Comparison of ENCODE assay signal across 1 cellular context in the genomic region with DNA sequence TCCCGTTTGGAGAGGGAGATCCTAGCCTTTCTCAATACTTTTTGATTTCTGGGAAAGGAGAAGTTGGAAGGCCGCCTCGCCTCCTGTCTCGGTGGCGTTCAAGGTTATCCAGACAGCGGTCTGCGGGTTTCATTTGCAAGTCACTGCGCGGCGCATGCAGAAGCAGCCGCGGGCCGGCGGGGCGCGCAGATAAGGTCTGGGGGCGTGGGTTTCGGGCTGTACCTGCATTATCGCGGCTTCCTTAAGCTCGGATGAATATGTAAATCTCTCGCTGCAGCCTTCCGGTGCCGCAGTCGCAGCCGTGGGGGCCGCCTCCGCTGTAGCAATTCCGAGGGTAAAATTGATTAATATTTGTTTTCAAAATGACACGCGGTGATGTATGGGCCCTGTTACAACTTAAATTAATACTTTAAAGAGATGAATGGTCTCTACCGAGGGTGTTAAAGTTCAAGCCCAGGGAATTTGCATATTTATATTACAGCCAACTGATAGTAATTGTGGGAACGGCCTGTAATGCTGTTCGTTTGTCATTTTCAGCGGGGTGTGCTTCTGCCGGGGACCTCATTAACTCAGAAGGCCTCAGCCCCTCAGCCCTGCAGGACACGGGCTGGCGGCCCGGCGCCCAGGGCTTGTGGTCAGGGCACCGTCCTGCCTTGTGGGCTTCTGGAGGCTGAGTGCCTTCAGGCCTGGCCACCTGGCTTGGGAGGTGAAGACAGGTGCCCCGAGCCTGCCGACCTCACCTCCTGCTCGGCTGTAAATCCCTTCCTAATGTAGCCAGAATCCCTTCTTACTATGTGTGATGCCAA.
TF ChIP-seq lines count a peak whose summit lies in the region.

No MANE protein-coding gene starts in this region.

TF ChIP-seq in K562, 482 proteins besides CTCF, POLR2A, EP300 and RAD21 (continued from another document and continues in another):
- TF ChIP-seq, protein P1, sequence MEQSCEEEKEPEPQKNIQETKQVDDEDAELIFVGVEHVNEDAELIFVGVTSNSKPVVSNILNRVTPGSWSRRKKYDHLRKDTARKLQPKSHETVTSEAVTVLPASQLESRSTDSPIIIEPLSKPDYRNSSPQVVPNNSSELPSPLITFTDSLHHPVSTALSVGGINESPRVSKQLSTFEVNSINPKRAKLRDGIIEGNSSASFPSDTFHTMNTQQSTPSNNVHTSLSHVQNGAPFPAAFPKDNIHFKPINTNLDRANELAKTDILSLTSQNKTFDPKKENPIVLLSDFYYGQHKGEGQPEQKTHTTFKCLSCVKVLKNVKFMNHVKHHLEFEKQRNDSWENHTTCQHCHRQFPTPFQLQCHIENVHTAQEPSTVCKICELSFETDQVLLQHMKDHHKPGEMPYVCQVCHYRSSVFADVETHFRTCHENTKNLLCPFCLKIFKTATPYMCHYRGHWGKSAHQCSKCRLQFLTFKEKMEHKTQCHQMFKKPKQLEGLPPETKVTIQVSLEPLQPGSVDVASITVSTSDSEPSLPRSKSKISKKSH (CRISPR knock-in tag; IDR thresholded peaks at IDR 0.05): no peak
- TF ChIP-seq NFE2L1 (tag; IDR thresholded peaks at IDR 0.05; ENCODE audit: borderline replicate concordance, low read depth) (no peak), ARID3B (CRISPR knock-in tag; IDR thresholded peaks at IDR 0.05; ENCODE audit: borderline replicate concordance) (no peak), TEAD2 (tag; IDR thresholded peaks at IDR 0.05) (no peak), HDAC6 (IDR thresholded peaks at IDR 0.05; ENCODE audit: low read depth, low read length) (no peak), SOX6 (IDR thresholded peaks at IDR 0.05) (peak; percentile 86), MTA1 (IDR thresholded peaks at IDR 0.05; ENCODE audit: borderline replicate concordance) (peak; percentile 21; the same call in 1 of the 2 replicates), ZNF507 (tag; conservative IDR thresholded peaks at IDR 0.05) (no peak), XRCC5 (IDR thresholded peaks at IDR 0.05; ENCODE audit: low read depth, low read length) (0 out of 2 replicates have a peak, but pooled peaks have one; percentile 23), KDM5B (IDR thresholded peaks at IDR 0.05; ENCODE audit: insufficient replicate concordance, low read depth, low read length) (no peak), ZBTB17 (CRISPR knock-in tag; IDR thresholded peaks at IDR 0.05) (no peak), ZNF212 (CRISPR knock-in tag; IDR thresholded peaks at IDR 0.05) (no peak), ZNF184 (CRISPR knock-in tag; IDR thresholded peaks at IDR 0.05) (no peak), ZNF77 (CRISPR knock-in tag; IDR thresholded peaks at IDR 0.05) (no peak), ZFP1 (CRISPR knock-in tag; IDR thresholded peaks at IDR 0.05) (no peak), GATAD2B (IDR thresholded peaks at IDR 0.05; ENCODE audit: borderline replicate concordance) (0 out of 2 replicates have a peak, but pooled peaks have one; percentile 58), ZNF311 (CRISPR knock-in tag; IDR thresholded peaks at IDR 0.05) (no peak), NR2C1 (IDR thresholded peaks at IDR 0.05) (no peak), NR2C1 (tag; IDR thresholded peaks at IDR 0.05) (peak; percentile 28; the same call in 1 of the 2 replicates), ZEB2 (IDR thresholded peaks at IDR 0.05) (peak; percentile 73), NR3C1 (CRISPR knock-in tag; IDR thresholded peaks at IDR 0.05) (no peak), ZNF146 (CRISPR knock-in tag; IDR thresholded peaks at IDR 0.05; ENCODE audit: unreplicated experiment) (no peak), MAX (CRISPR knock-in tag; IDR thresholded peaks at IDR 0.05) (peak; percentile 60), HDAC1 (IDR thresholded peaks at IDR 0.05) (peak in 1 of 2 experiments; percentile 51; a peak in 1 of 4 replicates), SMC3 (conservative IDR thresholded peaks at IDR 0.05; ENCODE audit: insufficient read depth, low read depth, low read length) (no peak), ZNF707 (CRISPR knock-in tag; conservative IDR thresholded peaks at IDR 0.05) (no peak), ZNF165 (CRISPR knock-in tag; IDR thresholded peaks at IDR 0.05; ENCODE audit: borderline replicate concordance) (no peak), DPF2 (IDR thresholded peaks at IDR 0.05) (peak; percentile 92), HES1 (IDR thresholded peaks at IDR 0.05; ENCODE audit: low read depth) (peak; percentile 100), CCNT2 (IDR thresholded peaks at IDR 0.05; ENCODE audit: borderline replicate concordance, extremely low read depth, insufficient read length, low read depth, low read length) (peak; percentile 98), BRD4 (IDR thresholded peaks at IDR 0.05) (no peak), KHSRP (IDR thresholded peaks at IDR 0.05) (no peak), RBM22 (IDR thresholded peaks at IDR 0.05; ENCODE audit: low read depth, low read length, poor library complexity, severe bottlenecking) (no peak), SMARCA4 (IDR thresholded peaks at IDR 0.05) (peak; percentile 87), ZNF551 (CRISPR knock-in tag; IDR thresholded peaks at IDR 0.05) (no peak), ZNF24 (IDR thresholded peaks at IDR 0.05) (no peak), SRSF7 (optimal IDR thresholded peaks at IDR 0.05; ENCODE audit: low read depth, low read length) (no peak), FOXP1 (CRISPR knock-in tag; IDR thresholded peaks at IDR 0.05) (no peak), MAFF (IDR thresholded peaks at IDR 0.05; ENCODE audit: low read length) (peak; percentile 23; the same call in 1 of the 2 replicates), TBL1XR1 (IDR thresholded peaks at IDR 0.05; ENCODE audit: low read length in 2 of 2) (peak; percentile 79 to 88; a peak in 3 of 4 replicates), RBM25 (IDR thresholded peaks at IDR 0.05; ENCODE audit: low read depth, low read length, severe bottlenecking) (no peak), ATF4 (CRISPR knock-in tag; IDR thresholded peaks at IDR 0.05) (no peak), ZNF668 (CRISPR knock-in tag; IDR thresholded peaks at IDR 0.05) (no peak), GATAD2A (IDR thresholded peaks at IDR 0.05) (0 out of 2 replicates have a peak, but pooled peaks have one; percentile 15), BRD9 (IDR thresholded peaks at IDR 0.05; ENCODE audit: low read depth, partially characterized antibody) (no peak)
- TF ChIP-seq, protein P2, sequence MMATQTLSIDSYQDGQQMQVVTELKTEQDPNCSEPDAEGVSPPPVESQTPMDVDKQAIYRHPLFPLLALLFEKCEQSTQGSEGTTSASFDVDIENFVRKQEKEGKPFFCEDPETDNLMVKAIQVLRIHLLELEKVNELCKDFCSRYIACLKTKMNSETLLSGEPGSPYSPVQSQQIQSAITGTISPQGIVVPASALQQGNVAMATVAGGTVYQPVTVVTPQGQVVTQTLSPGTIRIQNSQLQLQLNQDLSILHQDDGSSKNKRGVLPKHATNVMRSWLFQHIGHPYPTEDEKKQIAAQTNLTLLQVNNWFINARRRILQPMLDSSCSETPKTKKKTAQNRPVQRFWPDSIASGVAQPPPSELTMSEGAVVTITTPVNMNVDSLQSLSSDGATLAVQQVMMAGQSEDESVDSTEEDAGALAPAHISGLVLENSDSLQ (IDR thresholded peaks at IDR 0.05): peak; percentile 10; the same call in 1 of the 2 replicates
- TF ChIP-seq, protein P3, sequence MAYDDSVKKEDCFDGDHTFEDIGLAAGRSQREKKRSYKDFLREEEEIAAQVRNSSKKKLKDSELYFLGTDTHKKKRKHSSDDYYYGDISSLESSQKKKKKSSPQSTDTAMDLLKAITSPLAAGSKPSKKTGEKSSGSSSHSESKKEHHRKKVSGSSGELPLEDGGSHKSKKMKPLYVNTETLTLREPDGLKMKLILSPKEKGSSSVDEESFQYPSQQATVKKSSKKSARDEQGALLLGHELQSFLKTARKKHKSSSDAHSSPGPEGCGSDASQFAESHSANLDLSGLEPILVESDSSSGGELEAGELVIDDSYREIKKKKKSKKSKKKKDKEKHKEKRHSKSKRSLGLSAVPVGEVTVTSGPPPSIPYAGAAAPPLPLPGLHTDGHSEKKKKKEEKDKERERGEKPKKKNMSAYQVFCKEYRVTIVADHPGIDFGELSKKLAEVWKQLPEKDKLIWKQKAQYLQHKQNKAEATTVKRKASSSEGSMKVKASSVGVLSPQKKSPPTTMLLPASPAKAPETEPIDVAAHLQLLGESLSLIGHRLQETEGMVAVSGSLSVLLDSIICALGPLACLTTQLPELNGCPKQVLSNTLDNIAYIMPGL (CRISPR knock-in tag; IDR thresholded peaks at IDR 0.05): no peak
- TF ChIP-seq, protein P4, sequence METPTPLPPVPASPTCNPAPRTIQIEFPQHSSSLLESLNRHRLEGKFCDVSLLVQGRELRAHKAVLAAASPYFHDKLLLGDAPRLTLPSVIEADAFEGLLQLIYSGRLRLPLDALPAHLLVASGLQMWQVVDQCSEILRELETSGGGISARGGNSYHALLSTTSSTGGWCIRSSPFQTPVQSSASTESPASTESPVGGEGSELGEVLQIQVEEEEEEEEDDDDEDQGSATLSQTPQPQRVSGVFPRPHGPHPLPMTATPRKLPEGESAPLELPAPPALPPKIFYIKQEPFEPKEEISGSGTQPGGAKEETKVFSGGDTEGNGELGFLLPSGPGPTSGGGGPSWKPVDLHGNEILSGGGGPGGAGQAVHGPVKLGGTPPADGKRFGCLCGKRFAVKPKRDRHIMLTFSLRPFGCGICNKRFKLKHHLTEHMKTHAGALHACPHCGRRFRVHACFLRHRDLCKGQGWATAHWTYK (CRISPR knock-in tag; IDR thresholded peaks at IDR 0.05): no peak
- TF ChIP-seq, protein P5, sequence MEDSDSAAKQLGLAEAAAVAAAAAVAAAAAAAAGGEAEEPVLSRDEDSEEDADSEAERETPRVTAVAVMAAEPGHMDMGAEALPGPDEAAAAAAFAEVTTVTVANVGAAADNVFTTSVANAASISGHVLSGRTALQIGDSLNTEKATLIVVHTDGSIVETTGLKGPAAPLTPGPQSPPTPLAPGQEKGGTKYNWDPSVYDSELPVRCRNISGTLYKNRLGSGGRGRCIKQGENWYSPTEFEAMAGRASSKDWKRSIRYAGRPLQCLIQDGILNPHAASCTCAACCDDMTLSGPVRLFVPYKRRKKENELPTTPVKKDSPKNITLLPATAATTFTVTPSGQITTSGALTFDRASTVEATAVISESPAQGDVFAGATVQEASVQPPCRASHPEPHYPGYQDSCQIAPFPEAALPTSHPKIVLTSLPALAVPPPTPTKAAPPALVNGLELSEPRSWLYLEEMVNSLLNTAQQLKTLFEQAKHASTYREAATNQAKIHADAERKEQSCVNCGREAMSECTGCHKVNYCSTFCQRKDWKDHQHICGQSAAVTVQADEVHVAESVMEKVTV (CRISPR knock-in tag; IDR thresholded peaks at IDR 0.05): no peak
- TF ChIP-seq, protein P6, sequence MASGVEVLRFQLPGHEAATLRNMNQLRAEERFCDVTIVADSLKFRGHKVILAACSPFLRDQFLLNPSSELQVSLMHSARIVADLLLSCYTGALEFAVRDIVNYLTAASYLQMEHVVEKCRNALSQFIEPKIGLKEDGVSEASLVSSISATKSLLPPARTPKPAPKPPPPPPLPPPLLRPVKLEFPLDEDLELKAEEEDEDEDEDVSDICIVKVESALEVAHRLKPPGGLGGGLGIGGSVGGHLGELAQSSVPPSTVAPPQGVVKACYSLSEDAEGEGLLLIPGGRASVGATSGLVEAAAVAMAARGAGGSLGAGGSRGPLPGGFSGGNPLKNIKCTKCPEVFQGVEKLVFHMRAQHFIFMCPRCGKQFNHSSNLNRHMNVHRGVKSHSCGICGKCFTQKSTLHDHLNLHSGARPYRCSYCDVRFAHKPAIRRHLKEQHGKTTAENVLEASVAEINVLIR (CRISPR knock-in tag; IDR thresholded peaks at IDR 0.05): no peak
- TF ChIP-seq, protein P7, sequence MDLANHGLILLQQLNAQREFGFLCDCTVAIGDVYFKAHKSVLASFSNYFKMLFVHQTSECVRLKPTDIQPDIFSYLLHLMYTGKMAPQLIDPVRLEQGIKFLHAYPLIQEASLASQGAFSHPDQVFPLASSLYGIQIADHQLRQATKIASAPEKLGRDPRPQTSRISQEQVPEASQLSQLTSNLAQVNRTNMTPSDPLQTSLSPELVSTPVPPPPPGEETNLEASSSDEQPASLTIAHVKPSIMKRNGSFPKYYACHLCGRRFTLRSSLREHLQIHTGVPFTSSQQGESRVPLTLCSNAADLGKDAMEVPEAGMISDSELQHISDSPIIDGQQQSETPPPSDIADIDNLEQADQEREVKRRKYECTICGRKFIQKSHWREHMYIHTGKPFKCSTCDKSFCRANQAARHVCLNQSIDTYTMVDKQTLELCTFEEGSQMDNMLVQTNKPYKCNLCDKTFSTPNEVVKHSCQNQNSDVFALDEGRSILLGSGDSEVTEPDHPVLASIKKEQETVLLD (IDR thresholded peaks at IDR 0.05): peak; percentile 70; the same call in 1 of the 2 replicates
